ENCODE assay signal across 2 cellular contexts in the genomic region with DNA sequence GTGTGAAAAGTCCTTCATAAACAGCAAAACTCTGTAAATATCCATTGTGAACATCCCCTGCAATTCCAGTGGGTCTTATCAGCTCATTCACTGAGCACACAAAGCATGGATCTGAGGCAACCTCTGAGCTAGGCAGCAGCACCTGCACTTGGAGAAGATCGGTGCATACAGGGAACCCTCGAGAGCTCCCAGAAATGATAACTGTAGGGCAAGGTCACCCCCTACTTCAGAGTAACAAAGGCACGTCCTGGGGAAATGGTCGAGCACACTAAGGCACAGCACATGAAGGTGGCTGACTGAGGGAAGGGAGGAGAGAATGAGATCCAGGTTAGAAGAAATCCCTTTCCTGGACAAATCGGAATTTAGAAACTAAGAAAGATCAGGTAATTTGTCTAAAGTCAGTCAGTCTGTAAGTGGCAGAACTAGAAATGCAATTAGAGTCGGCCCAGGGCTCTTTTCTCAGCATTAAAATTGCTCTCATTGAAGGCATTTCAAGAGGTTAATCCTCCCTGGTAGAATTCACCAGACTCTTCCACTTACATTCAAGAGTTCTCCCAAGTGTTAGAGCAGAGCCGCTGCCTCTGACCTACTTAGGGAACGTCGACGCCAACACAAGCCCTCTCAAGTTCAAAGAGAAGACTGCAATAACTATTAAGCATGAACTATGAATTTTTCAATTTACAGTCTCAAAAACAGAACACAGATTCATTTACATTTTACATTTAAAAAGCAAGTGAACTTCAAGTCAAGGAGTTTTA.
TF ChIP-seq lines count a peak whose summit lies in the region.

No MANE protein-coding gene starts in this region.

TF ChIP-seq in SK-N-SH, 30 proteins besides CTCF, POLR2A, EP300 and RAD21 (continued from another document):
- TF ChIP-seq RXRA (IDR thresholded peaks at IDR 0.05; ENCODE audit: borderline replicate concordance, low read depth) (no peak), RFX5 (IDR thresholded peaks at IDR 0.05; ENCODE audit: low read length) (no peak), FOSL2 (IDR thresholded peaks at IDR 0.05; ENCODE audit: borderline replicate concordance, low read depth) (no peak), FOXM1 (IDR thresholded peaks at IDR 0.05; ENCODE audit: low read depth) (no peak), CHD2 (IDR thresholded peaks at IDR 0.05; ENCODE audit: low read length, partially characterized antibody) (no peak), TEAD4 (IDR thresholded peaks at IDR 0.05; ENCODE audit: borderline replicate concordance, insufficient read depth) (no peak)

TF ChIP-seq in SK-N-SH treated with all-trans-retinoic acid at 6 μM for 48 hours, 23 proteins besides CTCF, POLR2A, EP300 and RAD21 (continued from another document):
- TF ChIP-seq CREB5 (CRISPR knock-in tag; IDR thresholded peaks at IDR 0.05; ENCODE audit: low read depth) (no peak), ZNF8 (CRISPR knock-in tag; IDR thresholded peaks at IDR 0.05) (no peak), ZNF565 (CRISPR knock-in tag; conservative IDR thresholded peaks at IDR 0.05; ENCODE audit: low read depth) (no peak), ZC3H10 (CRISPR knock-in tag; IDR thresholded peaks at IDR 0.05) (no peak), POU6F1 (CRISPR knock-in tag; IDR thresholded peaks at IDR 0.05; ENCODE audit: borderline replicate concordance, low read depth) (no peak), CSRNP3 (CRISPR knock-in tag; IDR thresholded peaks at IDR 0.05) (no peak), TCF4 (CRISPR knock-in tag; IDR thresholded peaks at IDR 0.05; ENCODE audit: borderline replicate concordance) (no peak), TOX (CRISPR knock-in tag; IDR thresholded peaks at IDR 0.05; ENCODE audit: borderline replicate concordance) (no peak), ZNF70 (CRISPR knock-in tag; IDR thresholded peaks at IDR 0.05) (no peak), SNAI2 (CRISPR knock-in tag; IDR thresholded peaks at IDR 0.05) (no peak), OSR1 (CRISPR knock-in tag; IDR thresholded peaks at IDR 0.05) (no peak), PPARA (CRISPR knock-in tag; IDR thresholded peaks at IDR 0.05; ENCODE audit: borderline replicate concordance) (no peak), RARB (CRISPR knock-in tag; IDR thresholded peaks at IDR 0.05) (no peak), ZFP30 (CRISPR knock-in tag; IDR thresholded peaks at IDR 0.05) (no peak), GLIS3 (CRISPR knock-in tag; IDR thresholded peaks at IDR 0.05) (no peak), CSDC2 (CRISPR knock-in tag; IDR thresholded peaks at IDR 0.05) (no peak), ESRRG (CRISPR knock-in tag; IDR thresholded peaks at IDR 0.05) (no peak), BACH2 (CRISPR knock-in tag; IDR thresholded peaks at IDR 0.05; ENCODE audit: borderline replicate concordance) (no peak)
- TF ChIP-seq, protein P1, sequence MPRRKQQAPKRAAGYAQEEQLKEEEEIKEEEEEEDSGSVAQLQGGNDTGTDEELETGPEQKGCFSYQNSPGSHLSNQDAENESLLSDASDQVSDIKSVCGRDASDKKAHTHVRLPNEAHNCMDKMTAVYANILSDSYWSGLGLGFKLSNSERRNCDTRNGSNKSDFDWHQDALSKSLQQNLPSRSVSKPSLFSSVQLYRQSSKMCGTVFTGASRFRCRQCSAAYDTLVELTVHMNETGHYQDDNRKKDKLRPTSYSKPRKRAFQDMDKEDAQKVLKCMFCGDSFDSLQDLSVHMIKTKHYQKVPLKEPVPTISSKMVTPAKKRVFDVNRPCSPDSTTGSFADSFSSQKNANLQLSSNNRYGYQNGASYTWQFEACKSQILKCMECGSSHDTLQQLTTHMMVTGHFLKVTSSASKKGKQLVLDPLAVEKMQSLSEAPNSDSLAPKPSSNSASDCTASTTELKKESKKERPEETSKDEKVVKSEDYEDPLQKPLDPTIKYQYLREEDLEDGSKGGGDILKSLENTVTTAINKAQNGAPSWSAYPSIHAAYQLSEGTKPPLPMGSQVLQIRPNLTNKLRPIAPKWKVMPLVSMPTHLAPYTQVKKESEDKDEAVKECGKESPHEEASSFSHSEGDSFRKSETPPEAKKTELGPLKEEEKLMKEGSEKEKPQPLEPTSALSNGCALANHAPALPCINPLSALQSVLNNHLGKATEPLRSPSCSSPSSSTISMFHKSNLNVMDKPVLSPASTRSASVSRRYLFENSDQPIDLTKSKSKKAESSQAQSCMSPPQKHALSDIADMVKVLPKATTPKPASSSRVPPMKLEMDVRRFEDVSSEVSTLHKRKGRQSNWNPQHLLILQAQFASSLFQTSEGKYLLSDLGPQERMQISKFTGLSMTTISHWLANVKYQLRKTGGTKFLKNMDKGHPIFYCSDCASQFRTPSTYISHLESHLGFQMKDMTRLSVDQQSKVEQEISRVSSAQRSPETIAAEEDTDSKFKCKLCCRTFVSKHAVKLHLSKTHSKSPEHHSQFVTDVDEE (CRISPR knock-in tag; IDR thresholded peaks at IDR 0.05) = no peak
